15 cellular contexts compared by ENCODE assay signal in genomic region chr1:205310981-205311704, GRCh38. TPM values are rescaled to one million over a fixed set of nuclear protein-coding genes. Genes with fewer than 3 reads are reported as not detected.
DNase-seq lines count a peak whose midpoint lies in the region; ATAC-seq and TF ChIP-seq lines count a peak whose summit lies in the region.
"Had no signal": no experiment of that assay in that cellular context is flagged by ENCODE, and none has a peak within 500 bp of the region (broad histone marks: within the 10 kb centered on the region; RNA-seq: fewer than 3 reads in every experiment).

No MANE protein-coding gene starts in this region.

- H3K4me1 Mint-ChIP-seq in T-helper 1 cell treated with Interleukin-12 subunit alpha and Interleukin-12 subunit beta and Interleukin-4 antibody, amounts not matched to agents 30 μg/mL and 1 μg/mL, for 36 hours (ENCODE audit: low read depth) = peaks cover 60% of the 10 kb centered on the region
- H3K4me1 Mint-ChIP-seq in stimulated activated effector memory CD8-positive, alpha-beta T cell treated with anti-CD3 and anti-CD28 coated beads, Interleukin-12 subunit alpha, Interleukin-12 subunit beta, amount 100 ng/mL, for 72 hours = peaks cover 47% of the 10 kb centered on the region

- DNase-seq in T-helper 1 cell (no peak), NB4 (ENCODE audit: low read depth) (peak; percentile 36), coronary artery (ENCODE audit: low spot score) (no peak), left cardiac atrium (no peak)
- DNase-seq in stimulated activated effector memory CD8-positive, alpha-beta T cell treated with anti-CD3 and anti-CD28 coated beads, Interleukin-12 subunit alpha, Interleukin-12 subunit beta, amount 100 ng/mL, for 72 hours (ENCODE audit: low spot score in 2 of 2) = no peak
- DNase-seq: activated CD4-positive, alpha-beta T cell treated with anti-CD3 and anti-CD28 coated beads, Interleukin-2, amount 10 ng/mL, durations not matched to agents 24 days and 14 days; activated gamma-delta T cell; left lung; NCI-H2171 treated with DMSO at 0.1 percent for 48 hours; nucleus accumbens; tibial artery had no signal

- TF ChIP-seq CTCF in NB4 (IDR thresholded peaks at IDR 0.05; ENCODE audit: low read depth, low read length) = no peak
- no peak for TF ChIP-seq CTCF in coronary artery (IDR thresholded peaks at IDR 0.05)

- no peaks in the 10 kb centered on the region for H3K9me3 Mint-ChIP-seq in T-helper 1 cell treated with Interleukin-12 subunit alpha and Interleukin-12 subunit beta and Interleukin-4 antibody, amounts not matched to agents 30 μg/mL and 1 μg/mL, for 36 hours
- H3K9me3 Mint-ChIP-seq in stimulated activated effector memory CD8-positive, alpha-beta T cell treated with anti-CD3 and anti-CD28 coated beads, Interleukin-12 subunit alpha, Interleukin-12 subunit beta, amount 100 ng/mL, for 72 hours = no peaks in the 10 kb centered on the region
- H3K9me3 Mint-ChIP-seq: activated CD4-positive, alpha-beta T cell treated with anti-CD3 and anti-CD28 coated beads, Interleukin-2, amount 10 ng/mL, durations not matched to agents 24 days and 14 days had no signal

- H3K27ac ChIP-seq in esophagus (ENCODE audit: low read depth in 2 of 2, low read length in 1 of 2) (peak overlapping the region; percentile 66 to 86), coronary artery (peak overlapping the region in 1 of 2 donors; percentile 7)
- H3K27ac ChIP-seq: tibial artery had no signal

- H3K27me3 Mint-ChIP-seq in T-helper 1 cell treated with Interleukin-12 subunit alpha and Interleukin-12 subunit beta and Interleukin-4 antibody, amounts not matched to agents 30 μg/mL and 1 μg/mL, for 36 hours (ENCODE audit: low read depth) = no peaks in the 10 kb centered on the region
- H3K27me3 Mint-ChIP-seq: activated CD4-positive, alpha-beta T cell treated with anti-CD3 and anti-CD28 coated beads, Interleukin-2, amount 10 ng/mL, durations not matched to agents 24 days and 14 days had no signal

- no peak for TF ChIP-seq POLR2A in NB4 (IDR thresholded peaks at IDR 0.05; ENCODE audit: extremely low read depth, insufficient read length)

- no peaks in the 10 kb centered on the region for H3K9me3 ChIP-seq in esophagus (ENCODE audit: control insufficient read depth in 2 of 2, insufficient read depth in 1 of 2, low read depth in 1 of 2, low read length in 1 of 2)
- H3K9me3 ChIP-seq: left lung, tibial artery had no signal

- H3K4me3 ChIP-seq in NB4 (ENCODE audit: low read depth, low read length) (no peak overlapping the region), esophagus (ENCODE audit: low read depth in 1 of 2, low read length in 2 of 2) (no peak overlapping the region), coronary artery (no peak overlapping the region)
- H3K4me3 ChIP-seq: left lung, tibial artery had no signal

- 90 to 92% methylated on average over 8 of the region's 8 CpGs for WGBS in esophagus, 2 donors

- ATAC-seq in stimulated activated effector memory CD8-positive, alpha-beta T cell treated with anti-CD3 and anti-CD28 coated beads, Interleukin-12 subunit alpha, Interleukin-12 subunit beta, amount 100 ng/mL, for 72 hours = no peak
- ATAC-seq in GM21447 (IDR thresholded peaks at IDR 0.05; ENCODE audit: unreplicated experiment) = no peak
- ATAC-seq in left cardiac atrium = no peak
- ATAC-seq: left lung had no signal

- H3K36me3 Mint-ChIP-seq in T-helper 1 cell treated with Interleukin-12 subunit alpha and Interleukin-12 subunit beta and Interleukin-4 antibody, amounts not matched to agents 30 μg/mL and 1 μg/mL, for 36 hours (ENCODE audit: low read depth) = peaks cover 56% of the 10 kb centered on the region
- H3K36me3 Mint-ChIP-seq in stimulated activated effector memory CD8-positive, alpha-beta T cell treated with anti-CD3 and anti-CD28 coated beads, Interleukin-12 subunit alpha, Interleukin-12 subunit beta, amount 100 ng/mL, for 72 hours = peaks cover 52% of the 10 kb centered on the region

- peak overlapping the region; percentile 55 for H3K27ac Mint-ChIP-seq in T-helper 1 cell treated with Interleukin-12 subunit alpha and Interleukin-12 subunit beta and Interleukin-4 antibody, amounts not matched to agents 30 μg/mL and 1 μg/mL, for 36 hours
- peak overlapping the region; percentile 47 for H3K27ac Mint-ChIP-seq in stimulated activated effector memory CD8-positive, alpha-beta T cell treated with anti-CD3 and anti-CD28 coated beads, Interleukin-12 subunit alpha, Interleukin-12 subunit beta, amount 100 ng/mL, for 72 hours
- H3K27ac Mint-ChIP-seq: activated CD4-positive, alpha-beta T cell treated with anti-CD3 and anti-CD28 coated beads, Interleukin-2, amount 10 ng/mL, durations not matched to agents 24 days and 14 days had no signal

- H3K27me3 ChIP-seq in esophagus (ENCODE audit: control insufficient read depth in 1 of 2, insufficient read depth in 2 of 2, low read length in 2 of 2) = no peaks in the 10 kb centered on the region
- H3K27me3 ChIP-seq: left lung had no signal

- no peak overlapping the region for H3K4me3 Mint-ChIP-seq in T-helper 1 cell treated with Interleukin-12 subunit alpha and Interleukin-12 subunit beta and Interleukin-4 antibody, amounts not matched to agents 30 μg/mL and 1 μg/mL, for 36 hours
- no peak overlapping the region for H3K4me3 Mint-ChIP-seq in stimulated activated effector memory CD8-positive, alpha-beta T cell treated with anti-CD3 and anti-CD28 coated beads, Interleukin-12 subunit alpha, Interleukin-12 subunit beta, amount 100 ng/mL, for 72 hours
- H3K4me3 Mint-ChIP-seq: activated CD4-positive, alpha-beta T cell treated with anti-CD3 and anti-CD28 coated beads, Interleukin-2, amount 10 ng/mL, durations not matched to agents 24 days and 14 days had no signal

- intact Hi-C loops in left cardiac atrium (cut with DNase I) = no loop called here

- peaks cover 8 to 16% of the 10 kb centered on the region in 2 donors for H3K4me1 ChIP-seq in esophagus (ENCODE audit: control insufficient read depth in 2 of 2, insufficient read depth in 2 of 2, low read length in 1 of 2)

- peaks cover 7 to 39% of the 10 kb centered on the region in 2 donors for H3K36me3 ChIP-seq in esophagus (ENCODE audit: control insufficient read depth in 2 of 2, insufficient read depth in 2 of 2, low read length in 1 of 2)

RNA-seq across cellular contexts. Expression of gene NUAK2, which starts 10.4 kb away (rescaled TPM):
- polyA plus RNA-seq in esophagus = 10 to 100 TPM; 14.7 to 28.3 TPM
- total RNA-seq in left cardiac atrium = 1 to 10 TPM; 1.2 to 1.4 TPM

RNA-seq across cellular contexts. Expression of gene KLHDC8A, which starts 45.6 kb away (rescaled TPM):
- 1 to 10 TPM; 5.5 to 8.0 TPM for polyA plus RNA-seq in esophagus
- total RNA-seq in left cardiac atrium = under 1 TPM; 0.31 to 0.53 TPM
- total RNA-seq: bronchial epithelial cell had no signal
